14 cellular contexts compared by ENCODE assay signal in genomic region chr3:53320697-53321096, GRCh38. TPM values are rescaled to one million over a fixed set of nuclear protein-coding genes. Genes with fewer than 3 reads are reported as not detected.
DNase-seq lines count a peak whose midpoint lies in the region; ATAC-seq and TF ChIP-seq lines count a peak whose summit lies in the region.
"Had no signal": no experiment of that assay in that cellular context is flagged by ENCODE, and none has a peak within 500 bp of the region (broad histone marks: within the 10 kb centered on the region; RNA-seq: fewer than 3 reads in every experiment).

No MANE protein-coding gene starts in this region.

- H4K20me1 ChIP-seq in IMR-90 (ENCODE audit: insufficient read depth, low read length), result peaks cover 7% of the 10 kb centered on the region; the same call in 1 of the 2 replicates

- H4K91ac ChIP-seq in IMR-90 (ENCODE audit: insufficient read depth, low read depth, low read length), result no peak overlapping the region

- H3K23ac ChIP-seq in IMR-90 (ENCODE audit: low read depth, low read length), result no peak overlapping the region

- H3K9me1 ChIP-seq in IMR-90 (ENCODE audit: insufficient read depth, low read length), result no peaks in the 10 kb centered on the region

- DNase-seq in AG09319 (ENCODE audit: extremely low read depth, low read depth) (no peak), IMR-90 (peak; percentile 28), astrocyte of the spinal cord (ENCODE audit: low read depth, low spot score) (peak; percentile 32), iris pigment epithelial cell (ENCODE audit: low read depth) (peak; percentile 63), A172 (ENCODE audit: low spot score) (no peak), SKM-1 treated with dmso at 0.1 percent for 144 hours (lab: John Stamatoyannopoulos, UW; ENCODE audit: unreplicated experiment) (no peak)
- DNase-seq in activated effector memory CD4-positive, alpha-beta T cell treated with anti-CD3 and anti-CD28 coated beads, Interleukin-2, amount 50 U/mL, for 16 hours, result no peak
- DNase-seq: activated CD4-positive, alpha-beta memory T cell treated with anti-CD3 and anti-CD28 coated beads, Interleukin-2, amount 10 ng/mL, durations not matched to agents 7 days and 5 days; activated naive CD8-positive, alpha-beta T cell treated with anti-CD3 and anti-CD28 coated beads, Interleukin-2, amount 50 U/mL, for 24 hours; activated T-cell treated with anti-CD3 and anti-CD28 coated beads, Interleukin-2, amount 50 U/mL, for 72 hours; Calu3; colonic mucosa; NCI-H345 had no signal

- no peak overlapping the region for H3K9ac ChIP-seq in IMR-90 (ENCODE audit: low read depth, low read length)

- H3K4me2 ChIP-seq in IMR-90 (ENCODE audit: low read depth, low read length), result no peak overlapping the region

- no peak overlapping the region for H2AK9ac ChIP-seq in IMR-90 (replicated peaks; ENCODE audit: low read depth, low read length, poor library complexity)

- no peak overlapping the region for H3K4ac ChIP-seq in IMR-90 (ENCODE audit: low read depth, low read length)

- no peak overlapping the region for H3K27ac ChIP-seq in IMR-90 (ENCODE audit: insufficient read depth, low read length)
- H3K27ac ChIP-seq: colonic mucosa had no signal

- H2BK120ac ChIP-seq in IMR-90 (ENCODE audit: low read depth, low read length), result no peak overlapping the region

- H2BK5ac ChIP-seq in IMR-90 (ENCODE audit: low read depth, low read length, poor library complexity, severe bottlenecking), result no peak overlapping the region

- H3K14ac ChIP-seq in IMR-90 (replicated peaks; ENCODE audit: low read depth, low read length), result no peak overlapping the region

- no TSS peak for BruUV-seq in IMR-90 (replicated peaks; lab: Mats Ljungman, UMichigan)

- H4K5ac ChIP-seq in IMR-90 (ENCODE audit: low read depth, low read length), result no peak overlapping the region

- POLR2A ChIA-PET in IMR-90 (lab: Charles Lee; ENCODE audit: unreplicated experiment), result no interaction called here

- ATAC-seq in IMR-90 (ENCODE audit: low read depth), result no peak
- ATAC-seq in GM19397 (IDR thresholded peaks at IDR 0.05; ENCODE audit: unreplicated experiment), result no peak
- ATAC-seq: activated naive CD8-positive, alpha-beta T cell treated with anti-CD3 and anti-CD28 coated beads, Interleukin-2, amount 50 U/mL, for 24 hours; activated T-cell treated with anti-CD3 and anti-CD28 coated beads, Interleukin-2, amount 50 U/mL, for 72 hours had no signal

- no CpG with 5 or more reads among the region's 5 CpGs for WGBS in IMR-90 (ENCODE audit: extremely low coverage in 2 of 2, insufficient read length in 1 of 2), 2 experiments

- H3K36me3 ChIP-seq in IMR-90 (ENCODE audit: control insufficient read depth, insufficient read depth, low read length), result peaks cover 11% of the 10 kb centered on the region
- H3K36me3 ChIP-seq: colonic mucosa had no signal

- intact Hi-C loops in IMR-90 (cut with micrococcal nuclease), result no loop called here

- no peak overlapping the region for H3K56ac ChIP-seq in IMR-90 (ENCODE audit: extremely low read depth, insufficient read depth, low read length)

- H2BK15ac ChIP-seq in IMR-90 (ENCODE audit: low read depth, low read length), result no peak overlapping the region

- dilution Hi-C loops in IMR-90 (cut with HindIII; ENCODE audit: low sequenced_read_pairs, unreplicated experiment), result no loop called here

- H4K8ac ChIP-seq in IMR-90 (ENCODE audit: low read depth in 2 of 2, low read length in 2 of 2), result no peak overlapping the region

- H2AK5ac ChIP-seq in IMR-90 (ENCODE audit: low read depth, low read length), result no peak overlapping the region

- H3K27me3 ChIP-seq in IMR-90 (ENCODE audit: control insufficient read depth, insufficient read depth, low read length), result no peaks in the 10 kb centered on the region
- H3K27me3 ChIP-seq: colonic mucosa had no signal

- no peak overlapping the region for H3K4me3 ChIP-seq in IMR-90 (ENCODE audit: insufficient read depth, low read depth, low read length)
- no peak overlapping the region for H3K4me3 ChIP-seq in astrocyte of the spinal cord (ENCODE audit: low read depth, low read length)
- H3K4me3 ChIP-seq: colonic mucosa had no signal

- H2AFZ ChIP-seq in IMR-90 (replicated peaks; ENCODE audit: low read length, poor library complexity), result no peak overlapping the region

- TF ChIP-seq POLR2A in IMR-90 (IDR thresholded peaks at IDR 0.05; ENCODE audit: low read depth, low read length), result no peak

- H3K18ac ChIP-seq in IMR-90 (ENCODE audit: low read depth, low read length), result no peak overlapping the region

- CTCF ChIA-PET in IMR-90 (lab: Yijun Ruan, JAX), result interaction anchor here (0.7 kb wide), 1 partner anchor 22 kb away, joined by 3 read pairs; no protein-coding TSS in a partner anchor

- in situ Hi-C loops in IMR-90 (cut with MboI; ENCODE audit: low sequenced_read_pairs), result no loop called here
- in situ Hi-C loops in astrocyte of the spinal cord (cut with HindIII; ENCODE audit: low sequenced_read_pairs), result no loop called here

- peaks cover 34 to 49% of the 10 kb centered on the region in 2 experiments for H3K79me1 ChIP-seq in IMR-90 (ENCODE audit: low read depth in 1 of 2, low read length in 2 of 2)

- H3K4me1 ChIP-seq in IMR-90 (ENCODE audit: control insufficient read depth, insufficient read depth, low read length), result peaks cover 10% of the 10 kb centered on the region
- H3K4me1 ChIP-seq: colonic mucosa had no signal

- TF ChIP-seq CTCF in AG09319 (IDR thresholded peaks at IDR 0.05; ENCODE audit: low read depth, low read length) (peak; percentile 2), IMR-90 (conservative IDR thresholded peaks at IDR 0.05; ENCODE audit: low read depth, low read length) (no peak), astrocyte of the spinal cord (IDR thresholded peaks at IDR 0.05; ENCODE audit: low read depth, low read length) (no peak)

- TF ChIP-seq RAD21 in IMR-90 (IDR thresholded peaks at IDR 0.05; ENCODE audit: low read length), result no peak

- no peak overlapping the region for H2BK20ac ChIP-seq in IMR-90 (ENCODE audit: low read depth, low read length)

- H3K9me3 ChIP-seq in IMR-90 (ENCODE audit: control insufficient read depth, insufficient read depth, low read length), result no peaks in the 10 kb centered on the region
- H3K9me3 ChIP-seq: colonic mucosa had no signal

TF ChIP-seq in IMR-90, 13 proteins besides CTCF, POLR2A, EP300 and RAD21:
- TF ChIP-seq MAZ (IDR thresholded peaks at IDR 0.05; ENCODE audit: borderline replicate concordance, low read depth, low read length), result no peak
- TF ChIP-seq USF2 (IDR thresholded peaks at IDR 0.05; ENCODE audit: low read depth, low read length), result no peak
- no peak for TF ChIP-seq SMC3 (IDR thresholded peaks at IDR 0.05; ENCODE audit: low read depth, low read length)
- TF ChIP-seq BHLHE40 (IDR thresholded peaks at IDR 0.05; ENCODE audit: low read depth, low read length), result no peak
- TF ChIP-seq CHD1 (IDR thresholded peaks at IDR 0.05; ENCODE audit: low read depth, low read length), result no peak
- no peak for TF ChIP-seq RCOR1 (IDR thresholded peaks at IDR 0.05; ENCODE audit: insufficient replicate concordance, low read length)
- no peak for TF ChIP-seq MAFK (IDR thresholded peaks at IDR 0.05; ENCODE audit: low read depth, low read length)
- no peak for TF ChIP-seq CEBPB (IDR thresholded peaks at IDR 0.05; ENCODE audit: low read depth, low read length)

RNA-seq across cellular contexts. Expression of gene DCP1A, which starts 26.6 kb away (rescaled TPM):
- 18.6 and 30.1 TPM in 2 replicates for total RNA-seq in IMR-90 (2012; rRNA removed)
- polyA plus RNA-seq in IMR-90 (2012; rRNA removed), result 13.2 and 14.6 TPM in 2 replicates
- 4.5 and 8.5 TPM in 2 replicates for polyA plus RNA-seq in IMR-90 (2012; cell fraction: cytosol; rRNA removed)
- 14.8 and 21.2 TPM in 2 replicates for polyA plus RNA-seq in IMR-90 (2012; cell fraction: nucleus; rRNA removed; ENCODE audit: low replicate concordance)
- total RNA-seq in A172 (2014; rRNA removed; shearing (Covaris generic)), result 13.8 and 14.4 TPM in 2 replicates

Comparison
In these comparisons a context has a peak if more than half of its experiments do, and no peak if none do; other contexts are left out.
1. DNase-seq: peak in IMR-90 (single experiment), astrocyte of the spinal cord (single experiment) and iris pigment epithelial cell (single experiment); none in AG09319 (single experiment), A172 (single experiment), activated effector memory CD4-positive, alpha-beta T cell treated with anti-CD3 and anti-CD28 coated beads, Interleukin-2, amount 50 U/mL, for 16 hours (single experiment) and SKM-1 treated with dmso at 0.1 percent for 144 hours (single experiment).